8 cellular contexts compared by ENCODE assay signal in the genomic region with DNA sequence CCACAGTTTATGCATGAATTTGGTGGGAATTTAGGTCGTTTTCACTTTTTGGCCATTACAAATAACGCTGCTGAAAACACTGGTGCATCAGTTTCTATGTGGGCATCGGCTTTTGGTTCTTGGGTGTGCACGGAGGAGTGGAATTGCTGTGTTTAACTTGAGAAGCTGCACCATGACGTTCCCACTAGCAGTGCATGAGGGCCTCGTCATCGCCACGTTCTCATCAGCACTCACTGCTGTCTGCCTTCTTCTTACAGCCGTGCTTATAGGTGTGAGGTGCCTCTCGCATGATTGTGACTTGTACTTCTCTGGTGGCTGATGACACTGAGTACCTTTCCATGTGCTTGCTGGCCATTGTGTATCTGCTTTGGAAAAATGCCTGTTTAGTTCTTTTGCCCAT.
DNase-seq lines count a peak whose midpoint lies in the region; ATAC-seq, FAIRE-seq and TF ChIP-seq lines count a peak whose summit lies in the region.
"Not testable (repeated sequence)": the region's sequence is repeated elsewhere in the genome, so short reads cannot be mapped to it uniquely, and the experiment has no call there.

No MANE protein-coding gene starts in this region.

- in situ Hi-C loops in K562 (cut with MboI): not testable (repeated sequence)

- WGBS in K562 (ENCODE audit: insufficient coverage, low coverage, missing lambda C conversion rate): 2% methylated on average over 10 of the region's 10 CpGs
- whole genome bisulfite sequencing in spleen, 5 donors: 84 to 93% (median 87%) methylated on average over 10 of the region's 10 CpGs
- WGBS in aorta, 2 donors: 91% methylated on average over 10 of the region's 10 CpGs

- TF ChIP-seq RAD21 in K562 (CRISPR knock-in tag; conservative IDR thresholded peaks at IDR 0.05 in 1 of 2, IDR thresholded peaks at IDR 0.05 in 1 of 2): not testable (repeated sequence)

- intact Hi-C loops in CD14-positive monocyte (cut with micrococcal nuclease); K562 (cut with micrococcal nuclease); kidney (cut with DNase I); lower lobe of right lung (cut with DNase I); posterior vena cava (cut with DNase I); spleen (cut with DNase I; ENCODE audit: low total_unique reads); aorta (cut with DNase I): not testable (repeated sequence)

- not testable (repeated sequence) for H4K20me1 ChIP-seq in K562 (replicated peaks; ENCODE audit: control insufficient read depth, insufficient read depth, low read length)

- H3K4me3 ChIP-seq in Peyer's patch; K562; kidney (ENCODE audit: low read length in 2 of 2); lower lobe of right lung; spleen; aorta (ENCODE audit: low read length in 2 of 2): not testable (repeated sequence)

- H3K27me3 Mint-ChIP-seq in CD14-positive monocyte (ENCODE audit: low read depth in 3 of 3): peaks cover 5 to 10% (median 7%) of the 10 kb centered on the region in 3 donors

- BruUV-seq in K562 (replicated peaks; lab: Mats Ljungman, UMichigan): not testable (repeated sequence)

- not testable (repeated sequence) for H3K9me3 ChIP-seq in Peyer's patch; K562 (replicated peaks; ENCODE audit: control insufficient read depth, insufficient read depth, low read depth, low read length); kidney (ENCODE audit: control insufficient read depth in 1 of 2, low read length in 2 of 2); lower lobe of right lung; spleen; aorta (ENCODE audit: control insufficient read depth, low read length)

- not testable (repeated sequence) for H3K27ac Mint-ChIP-seq in CD14-positive monocyte

- H3K9me3 Mint-ChIP-seq in CD14-positive monocyte: not testable (repeated sequence)

- DNase-seq in CD14-positive monocyte (ENCODE audit: low spot score): peak; percentile 18
- DNase-seq in Peyer's patch: peak in 2 of 3 donors; percentile 10 to 26
- not testable (repeated sequence) for DNase-seq in K562 (ENCODE audit: extremely low read depth in 1 of 4, low spot score in 3 of 4)
- peak; percentile 7 for DNase-seq in kidney
- peak; percentile 6 for DNase-seq in lower lobe of right lung
- peak; percentile 19 for DNase-seq in posterior vena cava (ENCODE audit: low spot score)
- peak; percentile 29 for DNase-seq in spleen
- DNase-seq in aorta: peak; percentile 8 to 23

- not testable (repeated sequence) for H3K27ac ChIP-seq in Peyer's patch; K562 (ENCODE audit: extremely low read depth, low read depth, low read length); kidney (ENCODE audit: low read depth in 2 of 2, low read length in 2 of 2); lower lobe of right lung; spleen; aorta (ENCODE audit: low read depth in 1 of 2, low read length in 2 of 2)

- not testable (repeated sequence) for H3K9me1 ChIP-seq in K562 (ENCODE audit: control insufficient read depth, insufficient read depth, low read length)

- TF ChIP-seq CTCF in CD14-positive monocyte (IDR thresholded peaks at IDR 0.05); Peyer's patch (IDR thresholded peaks at IDR 0.05); K562 (IDR thresholded peaks at IDR 0.05 in 2 of 3, conservative IDR thresholded peaks at IDR 0.05 in 1 of 3; ENCODE audit: insufficient read depth in 2 of 3, low read depth in 1 of 3, low read length in 3 of 3); kidney (IDR thresholded peaks at IDR 0.05; ENCODE audit: borderline replicate concordance, extremely low read depth, insufficient read depth); lower lobe of right lung (IDR thresholded peaks at IDR 0.05); spleen (IDR thresholded peaks at IDR 0.05 in 8 of 11, conservative IDR thresholded peaks at IDR 0.05 in 3 of 11): not testable (repeated sequence)

- ATAC-seq in K562; lower lobe of right lung; aorta (ENCODE audit: low FRiP score): not testable (repeated sequence)

- H3K36me3 ChIP-seq in Peyer's patch; K562 (ENCODE audit: control insufficient read depth, insufficient read depth, low read length); kidney (ENCODE audit: control insufficient read depth in 1 of 2, insufficient read depth in 2 of 2, low read length in 2 of 2); lower lobe of right lung; spleen; aorta (ENCODE audit: control insufficient read depth in 1 of 2, insufficient read depth in 2 of 2, low read length in 1 of 2): not testable (repeated sequence)

- not testable (repeated sequence) for H3K27me3 ChIP-seq in Peyer's patch; lower lobe of right lung (ENCODE audit: low read depth); spleen (replicated peaks in 1 of 7); aorta (ENCODE audit: control insufficient read depth in 1 of 2, insufficient read depth in 2 of 2, low read length in 1 of 2)
- H3K27me3 ChIP-seq in K562 (ENCODE audit: control insufficient read depth in 2 of 2, insufficient read depth in 2 of 2, low read length in 2 of 2): peaks cover 2 to 30% of the 10 kb centered on the region in 2 experiments; a peak in 2 of 5 replicates

- POLR2A ChIA-PET in K562 (lab: Yijun Ruan, JAX): not testable (repeated sequence)

- not testable (repeated sequence) for TF ChIP-seq EP300 in K562 (IDR thresholded peaks at IDR 0.05; ENCODE audit: low read length)

- not testable (repeated sequence) for H3K4me2 ChIP-seq in K562 (ENCODE audit: insufficient read depth, low read length)

- H3K4me3 Mint-ChIP-seq in CD14-positive monocyte: not testable (repeated sequence)

- not testable (repeated sequence) for H3K4me1 Mint-ChIP-seq in CD14-positive monocyte

- FAIRE-seq in K562 (lab: Jason Lieb, UNC): peak; percentile 73
- FAIRE-seq in kidney (lab: Jason Lieb, UNC): not testable (repeated sequence)

- not testable (repeated sequence) for H3K9ac ChIP-seq in K562 (ENCODE audit: insufficient read depth in 1 of 2, low read depth in 2 of 2, low read length in 2 of 2); kidney (ENCODE audit: low read length in 2 of 2)

- H3K36me3 Mint-ChIP-seq in CD14-positive monocyte: not testable (repeated sequence)

- CTCF ChIA-PET in K562 (lab: Yijun Ruan, JAX; ENCODE audit: low intra/inter-chr PET ratio): not testable (repeated sequence)

- not testable (repeated sequence) for H3K79me2 ChIP-seq in K562 (ENCODE audit: control insufficient read depth, insufficient read depth, low read length)

- not testable (repeated sequence) for H2AFZ ChIP-seq in K562 (ENCODE audit: low read depth, low read length)

- TF ChIP-seq POLR2A in Peyer's patch (IDR thresholded peaks at IDR 0.05); K562 (conservative IDR thresholded peaks at IDR 0.05); spleen (IDR thresholded peaks at IDR 0.05): not testable (repeated sequence)

- H3K4me1 ChIP-seq in Peyer's patch; K562 (replicated peaks in 1 of 2; ENCODE audit: control insufficient read depth in 2 of 2, insufficient read depth in 2 of 2, low read length in 2 of 2); kidney (ENCODE audit: control insufficient read depth in 1 of 2, insufficient read depth in 1 of 2, low read depth in 1 of 2, low read length in 2 of 2); lower lobe of right lung; spleen; aorta (ENCODE audit: control insufficient read depth in 1 of 2, insufficient read depth in 2 of 2, low read length in 2 of 2): not testable (repeated sequence)
